ENCODE assay signal across 2 cellular contexts in the genomic region with DNA sequence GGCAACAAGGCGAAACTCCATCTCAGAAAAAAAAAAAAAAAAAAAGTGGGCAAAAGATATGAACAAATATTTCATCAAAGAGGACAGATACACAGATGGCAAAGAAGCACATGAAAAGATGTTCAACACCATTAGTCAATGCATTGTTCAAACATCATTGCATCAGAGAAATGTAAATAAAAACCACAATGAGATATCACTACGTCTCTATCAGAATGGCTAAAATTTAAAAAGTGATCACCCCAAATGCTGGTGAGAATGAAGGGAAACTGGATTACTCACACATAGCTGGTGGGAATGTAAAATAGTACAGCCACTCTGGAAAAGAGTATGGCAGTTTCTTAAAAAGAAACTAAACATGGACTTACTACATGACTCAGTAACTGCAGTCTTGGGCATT.
TF ChIP-seq lines count a peak whose summit lies in the region.

No MANE protein-coding gene starts in this region.

TF ChIP-seq in GM12878, 131 proteins besides CTCF, POLR2A, EP300 and RAD21 (continues in another document):
- TF ChIP-seq YBX1 (IDR thresholded peaks at IDR 0.05) (no peak), RAD51 (IDR thresholded peaks at IDR 0.05) (no peak), CREM (IDR thresholded peaks at IDR 0.05; ENCODE audit: low read depth) (no peak), GABPA (IDR thresholded peaks at IDR 0.05; ENCODE audit: low read depth) (no peak), RFX5 (IDR thresholded peaks at IDR 0.05; ENCODE audit: low read depth, low read length) (no peak), ATF7 (IDR thresholded peaks at IDR 0.05; ENCODE audit: low read depth) (no peak), NR2F1 (conservative IDR thresholded peaks at IDR 0.05) (no peak), HDAC6 (IDR thresholded peaks at IDR 0.05; ENCODE audit: unreplicated experiment) (no peak), STAT3 (IDR thresholded peaks at IDR 0.05; ENCODE audit: low read depth, low read length) (no peak), RELB (IDR thresholded peaks at IDR 0.05; ENCODE audit: low read depth) (no peak), ETV6 (conservative IDR thresholded peaks at IDR 0.05 in 1 of 2, IDR thresholded peaks at IDR 0.05 in 1 of 2; ENCODE audit: borderline replicate concordance in 1 of 2, low read depth in 1 of 2) (no peak), PML (IDR thresholded peaks at IDR 0.05; ENCODE audit: low read length) (no peak), SIX5 (IDR thresholded peaks at IDR 0.05; ENCODE audit: low read depth, low read length, severe bottlenecking) (no peak), IKZF1 (conservative IDR thresholded peaks at IDR 0.05) (no peak), CBX5 (IDR thresholded peaks at IDR 0.05; ENCODE audit: low read depth) (no peak)
- TF ChIP-seq, protein P1, sequence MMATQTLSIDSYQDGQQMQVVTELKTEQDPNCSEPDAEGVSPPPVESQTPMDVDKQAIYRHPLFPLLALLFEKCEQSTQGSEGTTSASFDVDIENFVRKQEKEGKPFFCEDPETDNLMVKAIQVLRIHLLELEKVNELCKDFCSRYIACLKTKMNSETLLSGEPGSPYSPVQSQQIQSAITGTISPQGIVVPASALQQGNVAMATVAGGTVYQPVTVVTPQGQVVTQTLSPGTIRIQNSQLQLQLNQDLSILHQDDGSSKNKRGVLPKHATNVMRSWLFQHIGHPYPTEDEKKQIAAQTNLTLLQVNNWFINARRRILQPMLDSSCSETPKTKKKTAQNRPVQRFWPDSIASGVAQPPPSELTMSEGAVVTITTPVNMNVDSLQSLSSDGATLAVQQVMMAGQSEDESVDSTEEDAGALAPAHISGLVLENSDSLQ (IDR thresholded peaks at IDR 0.05): no peak
- TF ChIP-seq, protein P2, sequence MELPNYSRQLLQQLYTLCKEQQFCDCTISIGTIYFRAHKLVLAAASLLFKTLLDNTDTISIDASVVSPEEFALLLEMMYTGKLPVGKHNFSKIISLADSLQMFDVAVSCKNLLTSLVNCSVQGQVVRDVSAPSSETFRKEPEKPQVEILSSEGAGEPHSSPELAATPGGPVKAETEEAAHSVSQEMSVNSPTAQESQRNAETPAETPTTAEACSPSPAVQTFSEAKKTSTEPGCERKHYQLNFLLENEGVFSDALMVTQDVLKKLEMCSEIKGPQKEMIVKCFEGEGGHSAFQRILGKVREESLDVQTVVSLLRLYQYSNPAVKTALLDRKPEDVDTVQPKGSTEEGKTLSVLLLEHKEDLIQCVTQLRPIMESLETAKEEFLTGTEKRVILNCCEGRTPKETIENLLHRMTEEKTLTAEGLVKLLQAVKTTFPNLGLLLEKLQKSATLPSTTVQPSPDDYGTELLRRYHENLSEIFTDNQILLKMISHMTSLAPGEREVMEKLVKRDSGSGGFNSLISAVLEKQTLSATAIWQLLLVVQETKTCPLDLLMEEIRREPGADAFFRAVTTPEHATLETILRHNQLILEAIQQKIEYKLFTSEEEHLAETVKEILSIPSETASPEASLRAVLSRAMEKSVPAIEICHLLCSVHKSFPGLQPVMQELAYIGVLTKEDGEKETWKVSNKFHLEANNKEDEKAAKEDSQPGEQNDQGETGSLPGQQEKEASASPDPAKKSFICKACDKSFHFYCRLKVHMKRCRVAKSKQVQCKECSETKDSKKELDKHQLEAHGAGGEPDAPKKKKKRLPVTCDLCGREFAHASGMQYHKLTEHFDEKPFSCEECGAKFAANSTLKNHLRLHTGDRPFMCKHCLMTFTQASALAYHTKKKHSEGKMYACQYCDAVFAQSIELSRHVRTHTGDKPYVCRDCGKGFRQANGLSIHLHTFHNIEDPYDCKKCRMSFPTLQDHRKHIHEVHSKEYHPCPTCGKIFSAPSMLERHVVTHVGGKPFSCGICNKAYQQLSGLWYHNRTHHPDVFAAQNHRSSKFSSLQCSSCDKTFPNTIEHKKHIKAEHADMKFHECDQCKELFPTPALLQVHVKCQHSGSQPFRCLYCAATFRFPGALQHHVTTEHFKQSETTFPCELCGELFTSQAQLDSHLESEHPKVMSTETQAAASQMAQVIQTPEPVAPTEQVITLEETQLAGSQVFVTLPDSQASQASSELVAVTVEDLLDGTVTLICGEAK (IDR thresholded peaks at IDR 0.05; ENCODE audit: borderline replicate concordance): no peak
- TF ChIP-seq, protein P3, sequence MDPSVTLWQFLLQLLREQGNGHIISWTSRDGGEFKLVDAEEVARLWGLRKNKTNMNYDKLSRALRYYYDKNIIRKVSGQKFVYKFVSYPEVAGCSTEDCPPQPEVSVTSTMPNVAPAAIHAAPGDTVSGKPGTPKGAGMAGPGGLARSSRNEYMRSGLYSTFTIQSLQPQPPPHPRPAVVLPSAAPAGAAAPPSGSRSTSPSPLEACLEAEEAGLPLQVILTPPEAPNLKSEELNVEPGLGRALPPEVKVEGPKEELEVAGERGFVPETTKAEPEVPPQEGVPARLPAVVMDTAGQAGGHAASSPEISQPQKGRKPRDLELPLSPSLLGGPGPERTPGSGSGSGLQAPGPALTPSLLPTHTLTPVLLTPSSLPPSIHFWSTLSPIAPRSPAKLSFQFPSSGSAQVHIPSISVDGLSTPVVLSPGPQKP (IDR thresholded peaks at IDR 0.05; ENCODE audit: low read depth, low read length): no peak
- TF ChIP-seq, protein P4, sequence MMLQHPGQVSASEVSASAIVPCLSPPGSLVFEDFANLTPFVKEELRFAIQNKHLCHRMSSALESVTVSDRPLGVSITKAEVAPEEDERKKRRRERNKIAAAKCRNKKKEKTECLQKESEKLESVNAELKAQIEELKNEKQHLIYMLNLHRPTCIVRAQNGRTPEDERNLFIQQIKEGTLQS (IDR thresholded peaks at IDR 0.05; ENCODE audit: borderline replicate concordance, extremely low read depth, low read depth, low read length): no peak

TF ChIP-seq in HEK293T, 16 proteins besides CTCF, POLR2A, EP300 and RAD21:
- TF ChIP-seq SP1 (IDR thresholded peaks at IDR 0.05) (no peak), LEF1 (IDR thresholded peaks at IDR 0.05; ENCODE audit: borderline replicate concordance) (no peak), FOXA1 (IDR thresholded peaks at IDR 0.05) (no peak), FOXK2 (IDR thresholded peaks at IDR 0.05) (no peak), HDGF (IDR thresholded peaks at IDR 0.05; ENCODE audit: borderline replicate concordance) (no peak), NFRKB (IDR thresholded peaks at IDR 0.05) (no peak), BHLHE40 (IDR thresholded peaks at IDR 0.05; ENCODE audit: borderline replicate concordance) (no peak), FOXM1 (IDR thresholded peaks at IDR 0.05; ENCODE audit: borderline replicate concordance) (no peak), TARDBP (IDR thresholded peaks at IDR 0.05) (no peak), SUZ12 (IDR thresholded peaks at IDR 0.05) (no peak)
- TF ChIP-seq, protein P1 (IDR thresholded peaks at IDR 0.05): no peak
